ENCODE assay signal across 11 cellular contexts in genomic region chr5:144368556-144368955, GRCh38.
A peak's percentile ranks its signal among the peaks of the same experiment; 100 is the strongest.
DNase-seq lines count a peak whose midpoint lies in the region; ATAC-seq, FAIRE-seq and TF ChIP-seq lines count a peak whose summit lies in the region.
"Had no signal": no experiment of that assay in that cellular context is flagged by ENCODE, and none has a peak within 500 bp of the region (broad histone marks: within the 10 kb centered on the region; RNA-seq: fewer than 3 reads in every experiment).

No MANE protein-coding gene starts in this region.

- TF ChIP-seq EP300 in suprapubic skin (IDR thresholded peaks at IDR 0.05): no peak

- H3K36me3 ChIP-seq in endothelial cell of umbilical vein (ENCODE audit: control insufficient read depth in 2 of 2, extremely low read depth in 1 of 2, insufficient read depth in 2 of 2, low read length in 2 of 2) (no peaks in the 10 kb centered on the region), suprapubic skin (no peaks in the 10 kb centered on the region)
- H3K36me3 ChIP-seq: SJCRH30 had no signal

- H3K9me1 ChIP-seq in endothelial cell of umbilical vein (replicated peaks; ENCODE audit: control insufficient read depth, extremely low read depth, insufficient read depth, low read length): no peaks in the 10 kb centered on the region

- H4K20me1 ChIP-seq in endothelial cell of umbilical vein (replicated peaks; ENCODE audit: control insufficient read depth, extremely low read depth, insufficient read depth, low read length): no peaks in the 10 kb centered on the region

- TF ChIP-seq POLR2A in endothelial cell of umbilical vein (IDR thresholded peaks at IDR 0.05; ENCODE audit: low read depth, low read length) (no peak), suprapubic skin (IDR thresholded peaks at IDR 0.05) (no peak)

- 77% methylated on average over 4 of the region's 4 CpGs for WGBS in suprapubic skin

- H3K27ac ChIP-seq in endothelial cell of umbilical vein (ENCODE audit: insufficient read depth, low read depth, low read length) (no peak overlapping the region), suprapubic skin (no peak overlapping the region)
- H3K27ac ChIP-seq: SJCRH30 had no signal

- peak; percentile 81 for FAIRE-seq in endothelial cell of umbilical vein (lab: Jason Lieb, UNC)

- no peak for ATAC-seq in stimulated activated effector memory CD8-positive, alpha-beta T cell treated with anti-CD3 and anti-CD28 coated beads, Interleukin-12 subunit alpha, Interleukin-12 subunit beta, amount 100 ng/mL, for 72 hours

- dilution Hi-C loops in endothelial cell of umbilical vein (cut with MboI; ENCODE audit: extremely low pct_ligation_motif_present, low sequenced_read_pairs): no loop called here

- H3K4me2 ChIP-seq in endothelial cell of umbilical vein (ENCODE audit: insufficient read depth, low read length): no peak overlapping the region

- POLR2A ChIA-PET in endothelial cell of umbilical vein (lab: Charles Lee): no interaction called here

- no peak overlapping the region for H3K4me3 ChIP-seq in endothelial cell of umbilical vein (replicated peaks in 1 of 3; ENCODE audit: insufficient read depth in 1 of 3, low read depth in 1 of 3, low read length in 3 of 3)
- no peak overlapping the region for H3K4me3 ChIP-seq in suprapubic skin
- H3K4me3 ChIP-seq: SJCRH30 had no signal

- intact Hi-C loops in endothelial cell of umbilical vein (cut with micrococcal nuclease): no loop called here

- DNase-seq in NCI-H2196 (lab: John Stamatoyannopoulos, UW; ENCODE audit: unreplicated experiment) (peak; percentile 23), NCI-H2196 treated with DMSO at 0.1 percent for 48 hours (lab: John Stamatoyannopoulos, UW; ENCODE audit: unreplicated experiment) (no peak), NCI-H510A (lab: John Stamatoyannopoulos, UW) (peak; percentile 3), endothelial cell of umbilical vein (ENCODE audit: low read depth, low spot score) (peak; percentile 53), stromal cell of bone marrow (ENCODE audit: low read depth) (peak; percentile 22), cortex of kidney (lab: John Stamatoyannopoulos, UW) (no peak), suprapubic skin (ENCODE audit: low spot score in 2 of 2) (no peak)
- no peak for DNase-seq in stimulated activated effector memory CD8-positive, alpha-beta T cell treated with anti-CD3 and anti-CD28 coated beads, Interleukin-12 subunit alpha, Interleukin-12 subunit beta, amount 100 ng/mL, for 72 hours (ENCODE audit: low spot score in 2 of 2)
- DNase-seq: stimulated activated CD4-positive, alpha-beta T cell treated with anti-CD3 and anti-CD28 coated beads, Interleukin-15, amount 100 ng/mL, for 24 hours; stimulated activated CD8-positive, alpha-beta memory T cell treated with anti-CD3 and anti-CD28 coated beads, Interleukin-4, amount 100 ng/mL, for 48 hours had no signal

- no peaks in the 10 kb centered on the region for H3K4me1 ChIP-seq in endothelial cell of umbilical vein (ENCODE audit: control insufficient read depth, extremely low read depth, insufficient read depth, low read length)
- no peaks in the 10 kb centered on the region for H3K4me1 ChIP-seq in suprapubic skin
- H3K4me1 ChIP-seq: SJCRH30 had no signal

- H3K9me3 Mint-ChIP-seq in stimulated activated effector memory CD8-positive, alpha-beta T cell treated with anti-CD3 and anti-CD28 coated beads, Interleukin-12 subunit alpha, Interleukin-12 subunit beta, amount 100 ng/mL, for 72 hours: no peaks in the 10 kb centered on the region

- H2AFZ ChIP-seq in endothelial cell of umbilical vein (ENCODE audit: low read depth, low read length): no peak overlapping the region

- no peaks in the 10 kb centered on the region for H3K79me2 ChIP-seq in endothelial cell of umbilical vein (ENCODE audit: control insufficient read depth, insufficient read depth, low read length)

- H3K36me3 Mint-ChIP-seq in stimulated activated effector memory CD8-positive, alpha-beta T cell treated with anti-CD3 and anti-CD28 coated beads, Interleukin-12 subunit alpha, Interleukin-12 subunit beta, amount 100 ng/mL, for 72 hours: no peaks in the 10 kb centered on the region

- BruUV-seq in endothelial cell of umbilical vein (replicated peaks; lab: Mats Ljungman, UMichigan): no TSS peak

- H3K9me3 ChIP-seq in endothelial cell of umbilical vein (replicated peaks; ENCODE audit: control insufficient read depth, insufficient read depth, low read length): no peaks in the 10 kb centered on the region
- no peaks in the 10 kb centered on the region for H3K9me3 ChIP-seq in suprapubic skin
- H3K9me3 ChIP-seq: SJCRH30 had no signal

- no peak overlapping the region for H3K9ac ChIP-seq in endothelial cell of umbilical vein (replicated peaks; ENCODE audit: extremely low read depth, insufficient read depth, low read length)

- TF ChIP-seq CTCF in endothelial cell of umbilical vein (IDR thresholded peaks at IDR 0.05; ENCODE audit: extremely low read depth in 1 of 2, insufficient read depth in 1 of 2, low read depth in 1 of 2, low read length in 2 of 2): no peak
- TF ChIP-seq CTCF in suprapubic skin (IDR thresholded peaks at IDR 0.05): no peak

- no peaks in the 10 kb centered on the region for H3K4me1 Mint-ChIP-seq in stimulated activated effector memory CD8-positive, alpha-beta T cell treated with anti-CD3 and anti-CD28 coated beads, Interleukin-12 subunit alpha, Interleukin-12 subunit beta, amount 100 ng/mL, for 72 hours

- H3K27ac Mint-ChIP-seq in stimulated activated effector memory CD8-positive, alpha-beta T cell treated with anti-CD3 and anti-CD28 coated beads, Interleukin-12 subunit alpha, Interleukin-12 subunit beta, amount 100 ng/mL, for 72 hours: no peak overlapping the region

- no peak overlapping the region for H3K4me3 Mint-ChIP-seq in stimulated activated effector memory CD8-positive, alpha-beta T cell treated with anti-CD3 and anti-CD28 coated beads, Interleukin-12 subunit alpha, Interleukin-12 subunit beta, amount 100 ng/mL, for 72 hours

- CTCF ChIA-PET in endothelial cell of umbilical vein (lab: Charles Lee): no interaction called here

- no peaks in the 10 kb centered on the region for H3K27me3 ChIP-seq in endothelial cell of umbilical vein (ENCODE audit: control insufficient read depth in 2 of 2, insufficient read depth in 2 of 2, low read length in 2 of 2)
- H3K27me3 ChIP-seq in suprapubic skin: no peaks in the 10 kb centered on the region
- H3K27me3 ChIP-seq: SJCRH30 had no signal

TF ChIP-seq in endothelial cell of umbilical vein, 7 proteins besides CTCF, POLR2A, EP300 and RAD21:
- TF ChIP-seq MYC (IDR thresholded peaks at IDR 0.05; ENCODE audit: low read depth, low read length): no peak
- peak; percentile 16 for TF ChIP-seq GATA2 (IDR thresholded peaks at IDR 0.05; ENCODE audit: insufficient read depth, insufficient read length, low read depth, low read length)
- no peak for TF ChIP-seq POLR2AphosphoS5 (IDR thresholded peaks at IDR 0.05; ENCODE audit: insufficient read depth, low read depth, low read length)
TF ChIP-seq in endothelial cell of umbilical vein: peak in this region for 1.

Comparison
In these comparisons a context has a peak if more than half of its experiments do, and no peak if none do; other contexts are left out.
1. DNase-seq: peak in NCI-H2196 (single experiment), NCI-H510A (single experiment), endothelial cell of umbilical vein (single experiment) and stromal cell of bone marrow (single experiment); none in NCI-H2196 treated with DMSO at 0.1 percent for 48 hours (single experiment), stimulated activated effector memory CD8-positive, alpha-beta T cell treated with anti-CD3 and anti-CD28 coated beads, Interleukin-12 subunit alpha, Interleukin-12 subunit beta, amount 100 ng/mL, for 72 hours (0 of 2), cortex of kidney (single experiment) and suprapubic skin (0 of 2).